In genomic region chr5:81763294-81763928, GRCh38 we compare ENCODE assay signal across 1 cellular context.
TF ChIP-seq lines count a peak whose summit lies in the region.

No MANE protein-coding gene starts in this region.

TF ChIP-seq in K562, 482 proteins besides CTCF, POLR2A, EP300 and RAD21 (continued from another document):
- TF ChIP-seq ELK1 (CRISPR knock-in tag; IDR thresholded peaks at IDR 0.05), result no peak
- TF ChIP-seq, protein P1, sequence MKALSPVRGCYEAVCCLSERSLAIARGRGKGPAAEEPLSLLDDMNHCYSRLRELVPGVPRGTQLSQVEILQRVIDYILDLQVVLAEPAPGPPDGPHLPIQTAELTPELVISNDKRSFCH (CRISPR knock-in tag; IDR thresholded peaks at IDR 0.05), result no peak
- TF ChIP-seq, protein P1 (tag; IDR thresholded peaks at IDR 0.05), result no peak
- TF ChIP-seq HSF4 (CRISPR knock-in tag; IDR thresholded peaks at IDR 0.05; ENCODE audit: borderline replicate concordance), result no peak
- TF ChIP-seq MCM5 (IDR thresholded peaks at IDR 0.05; ENCODE audit: low read depth), result no peak
- TF ChIP-seq HIVEP1 (CRISPR knock-in tag; IDR thresholded peaks at IDR 0.05), result no peak
- TF ChIP-seq, protein P2, sequence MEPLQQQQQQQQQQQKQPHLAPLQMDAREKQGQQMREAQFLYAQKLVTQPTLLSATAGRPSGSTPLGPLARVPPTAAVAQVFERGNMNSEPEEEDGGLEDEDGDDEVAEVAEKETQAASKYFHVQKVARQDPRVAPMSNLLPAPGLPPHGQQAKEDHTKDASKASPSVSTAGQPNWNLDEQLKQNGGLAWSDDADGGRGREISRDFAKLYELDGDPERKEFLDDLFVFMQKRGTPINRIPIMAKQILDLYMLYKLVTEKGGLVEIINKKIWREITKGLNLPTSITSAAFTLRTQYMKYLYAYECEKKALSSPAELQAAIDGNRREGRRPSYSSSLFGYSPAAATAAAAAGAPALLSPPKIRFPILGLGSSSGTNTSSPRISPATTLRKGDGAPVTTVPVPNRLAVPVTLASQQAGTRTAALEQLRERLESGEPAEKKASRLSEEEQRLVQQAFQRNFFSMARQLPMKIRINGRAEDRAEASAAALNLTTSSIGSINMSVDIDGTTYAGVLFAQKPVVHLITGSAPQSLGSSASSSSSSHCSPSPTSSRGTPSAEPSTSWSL (CRISPR knock-in tag; IDR thresholded peaks at IDR 0.05; ENCODE audit: borderline replicate concordance), result no peak
- TF ChIP-seq CBFA2T2 (conservative IDR thresholded peaks at IDR 0.05), result peak; percentile 79
- TF ChIP-seq RERE (CRISPR knock-in tag; IDR thresholded peaks at IDR 0.05; ENCODE audit: borderline replicate concordance), result no peak
- no peak for TF ChIP-seq ZNF347 (CRISPR knock-in tag; IDR thresholded peaks at IDR 0.05; ENCODE audit: low read depth)
- no peak for TF ChIP-seq ADNP (tag; IDR thresholded peaks at IDR 0.05)
- TF ChIP-seq, protein P3, sequence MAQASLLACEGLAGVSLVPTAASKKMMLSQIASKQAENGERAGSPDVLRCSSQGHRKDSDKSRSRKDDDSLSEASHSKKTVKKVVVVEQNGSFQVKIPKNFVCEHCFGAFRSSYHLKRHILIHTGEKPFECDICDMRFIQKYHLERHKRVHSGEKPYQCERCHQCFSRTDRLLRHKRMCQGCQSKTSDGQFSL (CRISPR knock-in tag; IDR thresholded peaks at IDR 0.05), result no peak
- TF ChIP-seq, protein P3 (tag; IDR thresholded peaks at IDR 0.05), result no peak
- TF ChIP-seq SMARCA5 (IDR thresholded peaks at IDR 0.05), result no peak
- TF ChIP-seq ETV1 (tag; conservative IDR thresholded peaks at IDR 0.05; ENCODE audit: low read depth), result no peak
- TF ChIP-seq ZNF3 (CRISPR knock-in tag; IDR thresholded peaks at IDR 0.05), result no peak
- no peak for TF ChIP-seq ZNF146 (CRISPR knock-in tag; IDR thresholded peaks at IDR 0.05; ENCODE audit: unreplicated experiment)
- TF ChIP-seq POLR2B (IDR thresholded peaks at IDR 0.05; ENCODE audit: low read depth, partially characterized antibody), result no peak
- no peak for TF ChIP-seq MAFG (tag; conservative IDR thresholded peaks at IDR 0.05)
- no peak for TF ChIP-seq TCF7L2 (IDR thresholded peaks at IDR 0.05; ENCODE audit: low read depth, low read length)
- TF ChIP-seq SREBF2 (CRISPR knock-in tag; IDR thresholded peaks at IDR 0.05), result no peak
- TF ChIP-seq, protein P4, sequence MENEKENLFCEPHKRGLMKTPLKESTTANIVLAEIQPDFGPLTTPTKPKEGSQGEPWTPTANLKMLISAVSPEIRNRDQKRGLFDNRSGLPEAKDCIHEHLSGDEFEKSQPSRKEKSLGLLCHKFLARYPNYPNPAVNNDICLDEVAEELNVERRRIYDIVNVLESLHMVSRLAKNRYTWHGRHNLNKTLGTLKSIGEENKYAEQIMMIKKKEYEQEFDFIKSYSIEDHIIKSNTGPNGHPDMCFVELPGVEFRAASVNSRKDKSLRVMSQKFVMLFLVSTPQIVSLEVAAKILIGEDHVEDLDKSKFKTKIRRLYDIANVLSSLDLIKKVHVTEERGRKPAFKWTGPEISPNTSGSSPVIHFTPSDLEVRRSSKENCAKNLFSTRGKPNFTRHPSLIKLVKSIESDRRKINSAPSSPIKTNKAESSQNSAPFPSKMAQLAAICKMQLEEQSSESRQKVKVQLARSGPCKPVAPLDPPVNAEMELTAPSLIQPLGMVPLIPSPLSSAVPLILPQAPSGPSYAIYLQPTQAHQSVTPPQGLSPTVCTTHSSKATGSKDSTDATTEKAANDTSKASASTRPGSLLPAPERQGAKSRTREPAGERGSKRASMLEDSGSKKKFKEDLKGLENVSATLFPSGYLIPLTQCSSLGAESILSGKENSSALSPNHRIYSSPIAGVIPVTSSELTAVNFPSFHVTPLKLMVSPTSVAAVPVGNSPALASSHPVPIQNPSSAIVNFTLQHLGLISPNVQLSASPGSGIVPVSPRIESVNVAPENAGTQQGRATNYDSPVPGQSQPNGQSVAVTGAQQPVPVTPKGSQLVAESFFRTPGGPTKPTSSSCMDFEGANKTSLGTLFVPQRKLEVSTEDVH (IDR thresholded peaks at IDR 0.05; ENCODE audit: low read depth, partially characterized antibody), result peak; percentile 1
- no peak for TF ChIP-seq POLR2AphosphoS2 (IDR thresholded peaks at IDR 0.05; ENCODE audit: low read length)
- TF ChIP-seq ZNF79 (CRISPR knock-in tag; IDR thresholded peaks at IDR 0.05; ENCODE audit: low read depth), result no peak
- TF ChIP-seq CBFA2T3 (IDR thresholded peaks at IDR 0.05), result peak; percentile 91
- TF ChIP-seq CHCHD3 (CRISPR knock-in tag; IDR thresholded peaks at IDR 0.05), result no peak
- TF ChIP-seq, protein P5, sequence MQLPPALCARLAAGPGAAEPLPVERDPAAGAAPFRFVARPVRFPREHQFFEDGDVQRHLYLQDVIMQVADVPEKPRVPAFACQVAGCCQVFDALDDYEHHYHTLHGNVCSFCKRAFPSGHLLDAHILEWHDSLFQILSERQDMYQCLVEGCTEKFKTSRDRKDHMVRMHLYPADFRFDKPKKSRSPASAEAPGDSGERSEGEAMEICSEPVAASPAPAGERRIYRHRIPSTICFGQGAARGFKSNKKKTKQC (CRISPR knock-in tag; IDR thresholded peaks at IDR 0.05), result no peak
- no peak for TF ChIP-seq WHSC1 (IDR thresholded peaks at IDR 0.05; ENCODE audit: low read length)
- peak in 1 of 2 experiments; percentile 35; a peak in 1 of 3 replicates for TF ChIP-seq CBX3 (IDR thresholded peaks at IDR 0.05; ENCODE audit: borderline replicate concordance in 1 of 2, low read length in 2 of 2)
- TF ChIP-seq CSDE1 (IDR thresholded peaks at IDR 0.05), result no peak
